Comparison of ENCODE assay signal across 31 cellular contexts in genomic region chr12:94374124-94374523, GRCh38.
"Had no signal": no experiment of that assay in that cellular context is flagged by ENCODE, and none has a peak within 500 bp of the region (broad histone marks: within the 10 kb centered on the region; RNA-seq: fewer than 3 reads in every experiment).

No MANE protein-coding gene starts in this region.

- H3K4me3 Mint-ChIP-seq: activated CD4-positive, alpha-beta memory T cell treated with anti-CD3 and anti-CD28 coated beads for 36 hours; activated naive CD8-positive, alpha-beta T cell treated with anti-CD3 and anti-CD28 coated beads, Interleukin-2, amount 10 ng/mL, durations not matched to agents 7 days and 5 days; naive thymus-derived CD8-positive, alpha-beta T cell; neural crest cell; stimulated activated naive B cell treated with anti-CD40 and anti-IgM and Interleukin-4, amounts not matched to agents 10 μg/mL and 1 μg/mL and 100 μg/mL, for 72 hours had no signal

- H3K27ac ChIP-seq: brain microvascular endothelial cell, foreskin keratinocyte, heart right ventricle, left lung, lower lobe of right lung, pancreas, prostate gland, stomach, tibial nerve, VCaP had no signal

- FAIRE-seq: astrocyte, pancreas, small intestine, TTC549 had no signal

- H3K4me1 ChIP-seq: foreskin keratinocyte, heart right ventricle, left lung, lower lobe of right lung, pancreas, prostate gland, stomach, tibial nerve had no signal

- H3K4me1 Mint-ChIP-seq: neural crest cell had no signal

- H3K27ac Mint-ChIP-seq: activated CD4-positive, alpha-beta memory T cell treated with anti-CD3 and anti-CD28 coated beads for 36 hours; activated naive CD8-positive, alpha-beta T cell treated with anti-CD3 and anti-CD28 coated beads, Interleukin-2, amount 10 ng/mL, durations not matched to agents 7 days and 5 days; activated T-helper 2 cell treated with anti-CD3 and anti-CD28 coated beads, Interferon-gamma antibody, Interleukin-2, Interleukin-4, amounts not matched to agents 10 μg/mL and 5 μg/mL and 100 μg/mL, durations not matched to agents 14 hours and 24 hours and 36 hours; stimulated activated naive B cell treated with anti-CD40 and anti-IgM and Interleukin-4, amounts not matched to agents 10 μg/mL and 1 μg/mL and 100 μg/mL, for 72 hours had no signal

- H3K27me3 ChIP-seq: brain microvascular endothelial cell, foreskin keratinocyte, heart right ventricle, left lung, pancreas, stomach, tibial nerve had no signal

- DNase-seq: activated CD4-positive, alpha-beta memory T cell treated with anti-CD3 and anti-CD28 coated beads for 36 hours; activated CD4-positive, alpha-beta T cell treated with anti-CD3 and anti-CD28 coated beads for 48 hours; activated CD8-positive, alpha-beta memory T cell treated with anti-CD3 and anti-CD28 coated beads, Interleukin-2, amount 50 U/mL, for 48 hours; activated naive CD8-positive, alpha-beta T cell treated with anti-CD3 and anti-CD28 coated beads, Interleukin-2, amount 10 ng/mL, durations not matched to agents 7 days and 5 days; activated T-cell treated with anti-CD3 and anti-CD28 coated beads, Interleukin-2, amount 50 U/mL, for 48 hours; amniotic stem cell; brain microvascular endothelial cell; caudate nucleus; foreskin keratinocyte; heart right ventricle; kidney glomerular epithelial cell; left lung; lower lobe of right lung; mesenchymal stem cell; naive thymus-derived CD8-positive, alpha-beta T cell; nucleus accumbens; pancreas; retina; small intestine; stimulated activated CD4-positive, alpha-beta T cell treated with anti-CD3 and anti-CD28 coated beads, Interleukin-4, amount 100 ng/mL, for 4 hours; stimulated activated CD8-positive, alpha-beta memory T cell treated with anti-CD3 and anti-CD28 coated beads, Interleukin-4, amount 100 ng/mL, for 48 hours; stimulated activated naive B cell treated with anti-CD40 and anti-IgM and Interleukin-4, amounts not matched to agents 10 μg/mL and 1 μg/mL and 100 μg/mL, for 72 hours; stomach had no signal

- H3K9me3 ChIP-seq: heart right ventricle, left lung, lower lobe of right lung, pancreas, prostate gland, stomach, tibial nerve had no signal

- H3K9me3 Mint-ChIP-seq: activated CD4-positive, alpha-beta memory T cell treated with anti-CD3 and anti-CD28 coated beads for 36 hours; activated naive CD8-positive, alpha-beta T cell treated with anti-CD3 and anti-CD28 coated beads, Interleukin-2, amount 10 ng/mL, durations not matched to agents 7 days and 5 days; activated T-helper 2 cell treated with anti-CD3 and anti-CD28 coated beads, Interferon-gamma antibody, Interleukin-2, Interleukin-4, amounts not matched to agents 10 μg/mL and 5 μg/mL and 100 μg/mL, durations not matched to agents 14 hours and 24 hours and 36 hours; naive thymus-derived CD8-positive, alpha-beta T cell; neural crest cell had no signal

- H3K4me3 ChIP-seq: heart right ventricle, left lung, lower lobe of right lung, pancreas, prostate gland, stomach, tibial nerve had no signal

- H3K36me3 ChIP-seq: brain microvascular endothelial cell, lower lobe of right lung, pancreas, prostate gland had no signal

- H3K27me3 Mint-ChIP-seq: activated CD4-positive, alpha-beta memory T cell treated with anti-CD3 and anti-CD28 coated beads for 36 hours; activated naive CD8-positive, alpha-beta T cell treated with anti-CD3 and anti-CD28 coated beads, Interleukin-2, amount 10 ng/mL, durations not matched to agents 7 days and 5 days; naive thymus-derived CD8-positive, alpha-beta T cell; stimulated activated naive B cell treated with anti-CD40 and anti-IgM and Interleukin-4, amounts not matched to agents 10 μg/mL and 1 μg/mL and 100 μg/mL, for 72 hours had no signal

- ATAC-seq: foreskin keratinocyte; heart right ventricle; left lung; lower lobe of right lung; naive thymus-derived CD8-positive, alpha-beta T cell; pancreas; sciatic nerve; stimulated activated naive B cell treated with anti-CD40 and anti-IgM and Interleukin-4, amounts not matched to agents 10 μg/mL and 1 μg/mL and 100 μg/mL, for 72 hours had no signal
